In the genomic region with DNA sequence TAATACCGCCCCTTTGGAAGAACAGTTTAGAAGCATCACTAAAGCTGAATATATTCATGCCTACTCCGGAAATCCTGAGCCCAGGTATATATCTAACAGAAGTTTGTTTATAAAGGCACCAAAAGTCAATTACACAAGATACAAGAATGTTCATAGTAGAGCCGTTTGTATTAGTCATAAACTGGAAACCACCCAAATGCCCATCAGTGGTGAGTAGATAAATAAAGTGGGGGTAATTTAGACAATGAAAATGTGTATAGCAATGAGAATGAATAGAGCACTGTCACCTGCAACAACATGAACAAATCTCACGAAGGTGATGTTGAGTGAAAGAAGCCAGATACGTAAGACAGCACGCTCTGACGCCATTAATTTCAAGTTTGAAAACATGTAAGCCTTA, we compare ENCODE assay signal across 14 cellular contexts.
DNase-seq lines count a peak whose midpoint lies in the region; ATAC-seq and TF ChIP-seq lines count a peak whose summit lies in the region.
"Had no signal": no experiment of that assay in that cellular context is flagged by ENCODE, and none has a peak within 500 bp of the region (broad histone marks: within the 10 kb centered on the region; RNA-seq: fewer than 3 reads in every experiment).

No MANE protein-coding gene starts in this region.

- peaks cover 74% of the 10 kb centered on the region for H3K4me1 Mint-ChIP-seq in GM23338
- H3K4me1 Mint-ChIP-seq: stimulated activated memory B cell treated with anti-CD40 and anti-IgM and Interleukin-4, amounts not matched to agents 10 μg/mL and 1 μg/mL and 100 μg/mL, for 72 hours had no signal

- H3K27me3 ChIP-seq in GM23338 (ENCODE audit: insufficient read depth) (peaks cover 5% of the 10 kb centered on the region), Panc1 (ENCODE audit: control insufficient read depth, insufficient read depth, low read length) (peaks cover 5% of the 10 kb centered on the region; the same call in 1 of the 2 replicates), mammary epithelial cell (ENCODE audit: insufficient read depth, low read length) (no peaks in the 10 kb centered on the region), neuronal stem cell (ENCODE audit: control insufficient read depth in 3 of 3, insufficient read depth in 3 of 3, low read depth in 1 of 3, low read length in 3 of 3) (peaks cover 0 to 60% (median 42%) of the 10 kb centered on the region in 3 experiments)

- in situ Hi-C loops in Panc1 (cut with HindIII; ENCODE audit: low pct_unique_long_range_greater_than_20kb, low sequenced_read_pairs): no loop called here
- in situ Hi-C loops in mammary epithelial cell (cut with MboI; ENCODE audit: low sequenced_read_pairs in 2 of 2): no loop called here
- in situ Hi-C loops in GM13977 (cut with MboI; ENCODE audit: low pct_unique_long_range_greater_than_20kb, low sequenced_read_pairs, unreplicated experiment): no loop called here

- H3K27me3 Mint-ChIP-seq in GM23338 (ENCODE audit: insufficient read depth, low read depth, poor library complexity): peaks cover 19% of the 10 kb centered on the region

- H2AFZ ChIP-seq in GM23338 (no peak overlapping the region; the same call in 1 of the 2 replicates), mammary epithelial cell (ENCODE audit: low read depth, low read length) (no peak overlapping the region), neuronal stem cell (ENCODE audit: low read length) (no peak overlapping the region)

- TF ChIP-seq CTCF in GM23338 (conservative IDR thresholded peaks at IDR 0.05; ENCODE audit: low read depth in 2 of 2): no peak
- TF ChIP-seq CTCF in Panc1 (IDR thresholded peaks at IDR 0.05): no peak
- TF ChIP-seq CTCF in mammary epithelial cell (conservative IDR thresholded peaks at IDR 0.05 in 1 of 2, IDR thresholded peaks at IDR 0.05 in 1 of 2; ENCODE audit: extremely low read depth in 1 of 2, insufficient read depth in 1 of 2, low read depth in 1 of 2, low read length in 2 of 2): no peak
- no peak for TF ChIP-seq CTCF in GM13977 (IDR thresholded peaks at IDR 0.05; ENCODE audit: extremely low read depth, insufficient read depth, missing control alignments)

- H3K18ac ChIP-seq in neuronal stem cell (ENCODE audit: low read length): no peak overlapping the region

- dilution Hi-C loops in mammary epithelial cell (cut with HindIII; ENCODE audit: low sequenced_read_pairs): no loop called here

- H3K9me3 ChIP-seq in Panc1 (ENCODE audit: control insufficient read depth, insufficient read depth, low read depth, low read length) (no peaks in the 10 kb centered on the region), mammary epithelial cell (replicated peaks; ENCODE audit: insufficient read depth, low read length) (no peaks in the 10 kb centered on the region), neuronal stem cell (replicated peaks in 1 of 2; ENCODE audit: control insufficient read depth in 2 of 2, insufficient read depth in 1 of 2, low read depth in 1 of 2, low read length in 2 of 2) (peaks cover 0 to 2% of the 10 kb centered on the region in 2 donors)

- BruUV-seq in Panc1 (replicated peaks; lab: Mats Ljungman, UMichigan) (no TSS peak), mammary epithelial cell (replicated peaks; lab: Mats Ljungman, UMichigan) (no TSS peak)

- H3K9me2 ChIP-seq in GM23338 (ENCODE audit: insufficient read depth): no peaks in the 10 kb centered on the region

- intact Hi-C loops in Panc1 (cut with micrococcal nuclease; ENCODE audit: unreplicated experiment): no loop called here
- intact Hi-C loops in mammary epithelial cell (cut with micrococcal nuclease): no loop called here

- ATAC-seq in GM23338 (no peak), Panc1 (no peak; the same call in 1 of the 2 replicates), HG02981 (IDR thresholded peaks at IDR 0.05; ENCODE audit: unreplicated experiment) (no peak)
- ATAC-seq: effector memory CD8-positive, alpha-beta T cell; Right ventricle myocardium inferior; stimulated activated memory B cell treated with anti-CD40 and anti-IgM and Interleukin-4, amounts not matched to agents 10 μg/mL and 1 μg/mL and 100 μg/mL, for 72 hours had no signal

- H4K20me1 ChIP-seq in GM23338 (replicated peaks; ENCODE audit: insufficient read depth) (no peaks in the 10 kb centered on the region), mammary epithelial cell (ENCODE audit: insufficient read depth, low read length) (no peaks in the 10 kb centered on the region)

- H3K9ac ChIP-seq in mammary epithelial cell (ENCODE audit: insufficient read depth, low read length) (no peak overlapping the region), neuronal stem cell (ENCODE audit: low read depth, low read length, poor library complexity) (no peak overlapping the region)

- H3K9me3 Mint-ChIP-seq in GM23338: no peaks in the 10 kb centered on the region; the same call in 2 of the 3 replicates
- H3K9me3 Mint-ChIP-seq: effector memory CD8-positive, alpha-beta T cell; stimulated activated memory B cell treated with anti-CD40 and anti-IgM and Interleukin-4, amounts not matched to agents 10 μg/mL and 1 μg/mL and 100 μg/mL, for 72 hours had no signal

- no peaks in the 10 kb centered on the region for H3K79me2 ChIP-seq in GM23338 (replicated peaks; ENCODE audit: insufficient read depth)
- H3K79me2 ChIP-seq in mammary epithelial cell (ENCODE audit: insufficient read depth, low read length): no peaks in the 10 kb centered on the region

- peaks cover 33% of the 10 kb centered on the region for H3F3A ChIP-seq in GM23338 (replicated peaks; ENCODE audit: low read depth)

- peaks cover 67% of the 10 kb centered on the region for H3K4me1 ChIP-seq in GM23338 (ENCODE audit: insufficient read depth)
- H3K4me1 ChIP-seq in Panc1 (ENCODE audit: control insufficient read depth, insufficient read depth, low read length): 0 out of 2 replicates have a peak, but pooled peaks cover 3% of the 10 kb centered on the region
- H3K4me1 ChIP-seq in mammary epithelial cell (ENCODE audit: insufficient read depth, low read length): peaks cover 23% of the 10 kb centered on the region
- peaks cover 0 to 8% of the 10 kb centered on the region in 2 donors for H3K4me1 ChIP-seq in neuronal stem cell (ENCODE audit: control insufficient read depth in 2 of 2, insufficient read depth in 1 of 2, low read depth in 1 of 2, low read length in 2 of 2)

- H3K4me3 ChIP-seq in GM23338: no peak overlapping the region
- no peak overlapping the region for H3K4me3 ChIP-seq in Panc1 (ENCODE audit: low read depth in 2 of 2, low read length in 2 of 2)
- H3K4me3 ChIP-seq in mammary epithelial cell (replicated peaks in 1 of 3; ENCODE audit: insufficient read depth in 1 of 3, low read depth in 2 of 3, low read length in 3 of 3): no peak overlapping the region
- no peak overlapping the region for H3K4me3 ChIP-seq in neuronal stem cell (ENCODE audit: low read length in 2 of 2)

- no peak overlapping the region for H3K14ac ChIP-seq in neuronal stem cell (ENCODE audit: low read length)

- no peak overlapping the region for H2BK5ac ChIP-seq in neuronal stem cell (ENCODE audit: low read length)

- H2BK120ac ChIP-seq in neuronal stem cell (ENCODE audit: low read depth, low read length): no peak overlapping the region

- no peak overlapping the region for H3K23ac ChIP-seq in neuronal stem cell (ENCODE audit: low read depth, low read length, poor library complexity)

- POLR2A ChIA-PET in Panc1 (lab: Charles Lee): no interaction called here

- CTCF ChIA-PET in Panc1 (lab: Charles Lee) (no interaction called here), mammary epithelial cell (lab: Charles Lee; ENCODE audit: low non-redundant PET) (no interaction called here)

- H3K4me2 ChIP-seq in GM23338 (peak overlapping the region; percentile 79), mammary epithelial cell (ENCODE audit: insufficient read depth, low read depth, low read length) (peak overlapping the region; percentile 37), neuronal stem cell (ENCODE audit: insufficient read depth, low read length, poor library complexity, severe bottlenecking) (no peak overlapping the region)

- H4K8ac ChIP-seq in neuronal stem cell (ENCODE audit: low read depth, low read length): no peak overlapping the region

- H3K36me3 ChIP-seq in GM23338 (ENCODE audit: insufficient read depth): no peaks in the 10 kb centered on the region
- no peaks in the 10 kb centered on the region for H3K36me3 ChIP-seq in Panc1 (ENCODE audit: control insufficient read depth, insufficient read depth, low read length)
- no peaks in the 10 kb centered on the region for H3K36me3 ChIP-seq in mammary epithelial cell (ENCODE audit: insufficient read depth, low read length)
- no peaks in the 10 kb centered on the region for H3K36me3 ChIP-seq in neuronal stem cell (replicated peaks in 1 of 2; ENCODE audit: control insufficient read depth in 2 of 2, insufficient read depth in 2 of 2, low read length in 2 of 2)

- H3K4me3 Mint-ChIP-seq in GM23338: no peak overlapping the region; the same call in 2 of the 3 replicates
- H3K4me3 Mint-ChIP-seq: effector memory CD8-positive, alpha-beta T cell; H9; stimulated activated memory B cell treated with anti-CD40 and anti-IgM and Interleukin-4, amounts not matched to agents 10 μg/mL and 1 μg/mL and 100 μg/mL, for 72 hours had no signal

- no peak overlapping the region for H3K27ac Mint-ChIP-seq in GM23338
- H3K27ac Mint-ChIP-seq: effector memory CD8-positive, alpha-beta T cell; progenitor cell of endocrine pancreas; stimulated activated memory B cell treated with anti-CD40 and anti-IgM and Interleukin-4, amounts not matched to agents 10 μg/mL and 1 μg/mL and 100 μg/mL, for 72 hours had no signal

- no peaks in the 10 kb centered on the region for H3K79me1 ChIP-seq in neuronal stem cell (ENCODE audit: low read depth, low read length)

- no peaks in the 10 kb centered on the region for H3K36me3 Mint-ChIP-seq in GM23338 (ENCODE audit: low read depth)
- H3K36me3 Mint-ChIP-seq: stimulated activated memory B cell treated with anti-CD40 and anti-IgM and Interleukin-4, amounts not matched to agents 10 μg/mL and 1 μg/mL and 100 μg/mL, for 72 hours had no signal

- no peak overlapping the region for H3K4ac ChIP-seq in neuronal stem cell (ENCODE audit: low read length)

- H2BK15ac ChIP-seq in neuronal stem cell (ENCODE audit: low read length): no peak overlapping the region

- H2BK12ac ChIP-seq in neuronal stem cell (ENCODE audit: low read length): no peak overlapping the region

- H2AK5ac ChIP-seq in neuronal stem cell (ENCODE audit: low read depth, low read length): no peak overlapping the region

- no peak overlapping the region for H3K27ac ChIP-seq in GM23338 (ENCODE audit: low read depth)
- H3K27ac ChIP-seq in Panc1 (ENCODE audit: low read length): no peak overlapping the region
- peak overlapping the region; percentile 18 for H3K27ac ChIP-seq in mammary epithelial cell (ENCODE audit: insufficient read depth, low read depth, low read length)
- no peak overlapping the region for H3K27ac ChIP-seq in neuronal stem cell (replicated peaks; ENCODE audit: low read length)

- DNase-seq in GM23338 (ENCODE audit: low spot score): no peak
- peak; percentile 30 for DNase-seq in Panc1 (ENCODE audit: low read depth, low spot score)
- peak; percentile 90 for DNase-seq in mammary epithelial cell
- peak; percentile 88 for DNase-seq in kidney tubule cell (ENCODE audit: low spot score)
- no peak for DNase-seq in GM13977 (ENCODE audit: low spot score)
- DNase-seq in neuronal stem cell (ENCODE audit: low spot score): no peak
- no peak for DNase-seq in D341Med (ENCODE audit: low spot score)
- DNase-seq: C1 segment of cervical spinal cord; effector memory CD8-positive, alpha-beta T cell had no signal

- H4K91ac ChIP-seq in neuronal stem cell (ENCODE audit: low read depth, low read length, poor library complexity): no peak overlapping the region

- 14% methylated on average over 7 of the region's 7 CpGs for WGBS in mammary epithelial cell (ENCODE audit: low coverage, missing lambda C conversion rate)
- WGBS in neuronal stem cell (ENCODE audit: extremely low coverage in 2 of 2, insufficient read length in 2 of 2, insufficient replicate concordance in 1 of 2), 2 donors: no CpG with 5 or more reads among the region's 7 CpGs

Comparison
In these comparisons a context has a peak if more than half of its experiments do, and no peak if none do; other contexts are left out.
1. DNase-seq: peak in Panc1 (single experiment), mammary epithelial cell (single experiment) and kidney tubule cell (single experiment); none in GM23338 (single experiment), GM13977 (single experiment), neuronal stem cell (single experiment) and D341Med (single experiment).